ENCODE assay signal across 9 cellular contexts in the genomic region with DNA sequence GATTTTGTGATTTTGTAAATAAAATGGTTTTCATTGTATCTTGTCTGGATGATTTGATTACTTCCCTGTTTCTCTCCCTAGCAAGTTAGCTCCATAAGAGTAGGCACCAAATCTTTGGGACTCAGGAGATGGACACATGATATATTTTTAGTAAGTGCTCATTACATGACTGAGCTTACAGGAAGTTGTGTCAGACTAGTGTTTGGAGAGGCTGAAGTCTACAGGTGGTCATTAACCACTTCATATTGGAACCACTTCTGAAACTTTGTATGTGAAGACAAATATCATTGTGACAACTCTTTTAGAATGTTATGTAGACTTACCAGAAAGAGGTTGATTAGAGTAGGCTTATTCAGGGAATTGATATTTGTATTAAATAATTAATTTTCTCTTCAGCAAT. TPM values are rescaled to one million over a fixed set of nuclear protein-coding genes. Genes with fewer than 3 reads are reported as not detected.
DNase-seq lines count a peak whose midpoint lies in the region; ATAC-seq and TF ChIP-seq lines count a peak whose summit lies in the region.
"Had no signal": no experiment of that assay in that cellular context is flagged by ENCODE, and none has a peak within 500 bp of the region (broad histone marks: within the 10 kb centered on the region; RNA-seq: fewer than 3 reads in every experiment).

No MANE protein-coding gene starts in this region.

- H3K27ac Mint-ChIP-seq in naive B cell, result peak overlapping the region in 4 of 6 donors; percentile 24 to 65 (median 44)
- H3K27ac Mint-ChIP-seq in activated CD8-positive, alpha-beta T cell treated with anti-CD3 and anti-CD28 coated beads for 36 hours, result no peak overlapping the region

- H3K9me3 Mint-ChIP-seq in naive B cell, result peaks cover 0 to 3% (median 0%) of the 10 kb centered on the region in 7 donors
- H3K9me3 Mint-ChIP-seq in activated CD8-positive, alpha-beta T cell treated with anti-CD3 and anti-CD28 coated beads for 36 hours, result peaks cover 1% of the 10 kb centered on the region

- intact Hi-C loops in activated CD8-positive, alpha-beta T cell treated with anti-CD3 and anti-CD28 coated beads for 36 hours (cut with micrococcal nuclease), result no loop called here

- H3K4me1 ChIP-seq in gastroesophageal sphincter, result peaks cover 0 to 6% (median 0%) of the 10 kb centered on the region in 3 donors

- no peaks in the 10 kb centered on the region for H3K27me3 Mint-ChIP-seq in naive B cell
- H3K27me3 Mint-ChIP-seq in activated CD8-positive, alpha-beta T cell treated with anti-CD3 and anti-CD28 coated beads for 36 hours, result no peaks in the 10 kb centered on the region

- POLR2A ChIA-PET in activated CD8-positive, alpha-beta T cell treated with anti-CD3 and anti-CD28 coated beads for 36 hours (lab: Charles Lee), result no interaction called here

- H3K27ac ChIP-seq in gastroesophageal sphincter, result no peak overlapping the region

- no peak for TF ChIP-seq EP300 in gastroesophageal sphincter (IDR thresholded peaks at IDR 0.05)

- H3K4me3 Mint-ChIP-seq in naive B cell, result peak overlapping the region in 2 of 8 donors; percentile 26 to 44
- H3K4me3 Mint-ChIP-seq in activated CD8-positive, alpha-beta T cell treated with anti-CD3 and anti-CD28 coated beads for 36 hours, result no peak overlapping the region

- no peak for TF ChIP-seq CTCF in activated CD8-positive, alpha-beta T cell treated with anti-CD3 and anti-CD28 coated beads for 36 hours (IDR thresholded peaks at IDR 0.05)
- TF ChIP-seq CTCF in gastroesophageal sphincter (IDR thresholded peaks at IDR 0.05), result no peak

- CTCF ChIA-PET in activated CD8-positive, alpha-beta T cell treated with anti-CD3 and anti-CD28 coated beads for 36 hours (lab: Charles Lee), result interaction anchor here (3.0 kb wide), 1 partner anchor 18 kb away, joined by 8 read pairs; no protein-coding TSS in a partner anchor

- H3K36me3 ChIP-seq in gastroesophageal sphincter, result no peaks in the 10 kb centered on the region

- H3K4me1 Mint-ChIP-seq in naive B cell, result peaks cover 20 to 29% (median 25%) of the 10 kb centered on the region in 3 donors
- H3K4me1 Mint-ChIP-seq in activated CD8-positive, alpha-beta T cell treated with anti-CD3 and anti-CD28 coated beads for 36 hours (ENCODE audit: low read depth), result no peaks in the 10 kb centered on the region

- ATAC-seq in GM18907 (IDR thresholded peaks at IDR 0.05; ENCODE audit: unreplicated experiment) (peak; percentile 72), GM21717 (IDR thresholded peaks at IDR 0.05; ENCODE audit: unreplicated experiment) (peak; percentile 58), HG03175 (IDR thresholded peaks at IDR 0.05; ENCODE audit: unreplicated experiment) (peak; percentile 62), naive B cell (ENCODE audit: low read depth in 2 of 2) (no peak), gastroesophageal sphincter (no peak)
- no peak for ATAC-seq in activated CD8-positive, alpha-beta T cell treated with anti-CD3 and anti-CD28 coated beads for 36 hours
- ATAC-seq: left ventricle myocardium superior had no signal

- TF ChIP-seq POLR2A in gastroesophageal sphincter (IDR thresholded peaks at IDR 0.05), result no peak

- H3K9me3 ChIP-seq in gastroesophageal sphincter, result no peaks in the 10 kb centered on the region

- H3K27me3 ChIP-seq in gastroesophageal sphincter, result no peaks in the 10 kb centered on the region

- no peak overlapping the region for H3K4me3 ChIP-seq in gastroesophageal sphincter

- DNase-seq in naive B cell (no peak), NCI-H345 (lab: John Stamatoyannopoulos, UW) (no peak)
- no peak for DNase-seq in activated CD8-positive, alpha-beta T cell treated with anti-CD3 and anti-CD28 coated beads for 36 hours
- DNase-seq: aorta, left ventricle myocardium superior had no signal

- H3K36me3 Mint-ChIP-seq in naive B cell, result peaks cover 0 to 6% of the 10 kb centered on the region in 2 donors
- no peaks in the 10 kb centered on the region for H3K36me3 Mint-ChIP-seq in activated CD8-positive, alpha-beta T cell treated with anti-CD3 and anti-CD28 coated beads for 36 hours (ENCODE audit: low read depth)

RNA-seq across cellular contexts. Expression of gene ARHGAP42, which starts 19.1 kb away (rescaled TPM):
- polyA plus RNA-seq in naive B cell (ENCODE audit: low read depth in 6 of 6), result 1 to 10 TPM; 1.4 to 3.0 (median 1.9) TPM
- under 1 TPM; 0.20 to 0.41 TPM for total RNA-seq in activated CD8-positive, alpha-beta T cell treated with anti-CD3 and anti-CD28 coated beads for 36 hours
- total RNA-seq in gastroesophageal sphincter, result 10 to 100 TPM in 2 of 4 donors, 1 to 10 TPM in 2; 6.3 to 29.1 (median 9.9) TPM

Comparison
In these comparisons a context has a peak if more than half of its experiments do, and no peak if none do; other contexts are left out.
1. ATAC-seq: peak in GM18907 (single experiment), GM21717 (single experiment) and HG03175 (single experiment); none in naive B cell (0 of 2), activated CD8-positive, alpha-beta T cell treated with anti-CD3 and anti-CD28 coated beads for 36 hours (single experiment) and gastroesophageal sphincter (single experiment).
2. RNA of gene ARHGAP42, which starts 19.1 kb away (total RNA-seq): 6.3 to 29.1 TPM in gastroesophageal sphincter; 0.20 to 0.41 TPM in activated CD8-positive, alpha-beta T cell treated with anti-CD3 and anti-CD28 coated beads for 36 hours; every median in the first group is over 4 times any median in the second.